7 cellular contexts compared by ENCODE assay signal in genomic region chr9:41354060-41354934, GRCh38.
DNase-seq lines count a peak whose midpoint lies in the region; ATAC-seq and TF ChIP-seq lines count a peak whose summit lies in the region.
"Not testable (repeated sequence)": the region's sequence is repeated elsewhere in the genome, so short reads cannot be mapped to it uniquely, and the experiment has no call there.

No MANE protein-coding gene starts in this region.

- H3F3A ChIP-seq in PC-3 (ENCODE audit: low read length, unreplicated experiment) = not testable (repeated sequence)

- not testable (repeated sequence) for TF ChIP-seq CTCF in GM12865 (IDR thresholded peaks at IDR 0.05; ENCODE audit: insufficient read depth, low read depth, low read length, missing control alignments); PC-3 (conservative IDR thresholded peaks at IDR 0.05; ENCODE audit: low read depth, low read length); activated CD8-positive, alpha-beta T cell treated with anti-CD3 and anti-CD28 coated beads for 36 hours (IDR thresholded peaks at IDR 0.05); fibroblast of villous mesenchyme (IDR thresholded peaks at IDR 0.05; ENCODE audit: insufficient read depth, low read depth, low read length)

- H3K36me3 ChIP-seq in PC-3 (ENCODE audit: low read depth, low read length); mucosa of rectum (ENCODE audit: control insufficient read depth in 2 of 2, insufficient read depth in 2 of 2, low read length in 2 of 2): not testable (repeated sequence)

- CTCF ChIA-PET in PC-3 (lab: Charles Lee); activated CD8-positive, alpha-beta T cell treated with anti-CD3 and anti-CD28 coated beads for 36 hours (lab: Charles Lee): not testable (repeated sequence)

- not testable (repeated sequence) for H3K4me1 Mint-ChIP-seq in activated CD8-positive, alpha-beta T cell treated with anti-CD3 and anti-CD28 coated beads for 36 hours (ENCODE audit: low read depth); activated naive CD8-positive, alpha-beta T cell treated with anti-CD3 and anti-CD28 coated beads, Interleukin-2, amount 50 U/mL, for 24 hours
- peaks cover 12% of the 10 kb centered on the region for H3K4me1 Mint-ChIP-seq in stimulated activated memory B cell treated with anti-CD40 and anti-IgM and Interleukin-4, amounts not matched to agents 10 μg/mL and 1 μg/mL and 100 μg/mL, for 72 hours

- not testable (repeated sequence) for H3K9me3 Mint-ChIP-seq in activated CD8-positive, alpha-beta T cell treated with anti-CD3 and anti-CD28 coated beads for 36 hours; activated naive CD8-positive, alpha-beta T cell treated with anti-CD3 and anti-CD28 coated beads, Interleukin-2, amount 50 U/mL, for 24 hours; stimulated activated memory B cell treated with anti-CD40 and anti-IgM and Interleukin-4, amounts not matched to agents 10 μg/mL and 1 μg/mL and 100 μg/mL, for 72 hours

- not testable (repeated sequence) for H3K4me2 ChIP-seq in PC-3 (ENCODE audit: low read length)

- DNase-seq in GM12865 (ENCODE audit: low read depth) = peak; percentile 18
- DNase-seq in PC-3; activated naive CD8-positive, alpha-beta T cell treated with anti-CD3 and anti-CD28 coated beads, Interleukin-2, amount 50 U/mL, for 24 hours; fibroblast of villous mesenchyme (ENCODE audit: low read depth): not testable (repeated sequence)
- peak; percentile 3 for DNase-seq in activated CD8-positive, alpha-beta T cell treated with anti-CD3 and anti-CD28 coated beads for 36 hours

- H3K27me3 ChIP-seq in PC-3 (ENCODE audit: low read length); mucosa of rectum (ENCODE audit: control insufficient read depth in 2 of 2, insufficient read depth in 2 of 2, low read length in 2 of 2): not testable (repeated sequence)

- not testable (repeated sequence) for H3K79me2 ChIP-seq in PC-3 (ENCODE audit: low read length)

- not testable (repeated sequence) for H3K9ac ChIP-seq in PC-3 (ENCODE audit: low read length); mucosa of rectum (ENCODE audit: low read depth in 1 of 2, low read length in 2 of 2)

- intact Hi-C loops in PC-3 (cut with micrococcal nuclease); activated CD8-positive, alpha-beta T cell treated with anti-CD3 and anti-CD28 coated beads for 36 hours (cut with micrococcal nuclease): not testable (repeated sequence)

- H3K4me3 Mint-ChIP-seq in activated CD8-positive, alpha-beta T cell treated with anti-CD3 and anti-CD28 coated beads for 36 hours = peak overlapping the region; percentile 70
- peak overlapping the region; percentile 62 for H3K4me3 Mint-ChIP-seq in activated naive CD8-positive, alpha-beta T cell treated with anti-CD3 and anti-CD28 coated beads, Interleukin-2, amount 50 U/mL, for 24 hours
- peak overlapping the region; percentile 85 for H3K4me3 Mint-ChIP-seq in stimulated activated memory B cell treated with anti-CD40 and anti-IgM and Interleukin-4, amounts not matched to agents 10 μg/mL and 1 μg/mL and 100 μg/mL, for 72 hours

- H3K4me3 ChIP-seq in GM12865 (ENCODE audit: low read depth, low read length) = peak overlapping the region; percentile 66
- H3K4me3 ChIP-seq in PC-3 (ENCODE audit: low read length) = not testable (repeated sequence)
- H3K4me3 ChIP-seq in fibroblast of villous mesenchyme (ENCODE audit: low read depth, low read length) = peak overlapping the region; percentile 12
- peak overlapping the region; percentile 46 to 56 for H3K4me3 ChIP-seq in mucosa of rectum (ENCODE audit: low read length in 2 of 2)

- ATAC-seq in PC-3; activated naive CD8-positive, alpha-beta T cell treated with anti-CD3 and anti-CD28 coated beads, Interleukin-2, amount 50 U/mL, for 24 hours; stimulated activated memory B cell treated with anti-CD40 and anti-IgM and Interleukin-4, amounts not matched to agents 10 μg/mL and 1 μg/mL and 100 μg/mL, for 72 hours: not testable (repeated sequence)
- ATAC-seq in activated CD8-positive, alpha-beta T cell treated with anti-CD3 and anti-CD28 coated beads for 36 hours = peak; percentile 30

- peak overlapping the region; percentile 30; the same call in 1 of the 2 replicates for H2AFZ ChIP-seq in PC-3 (ENCODE audit: low read length)

- not testable (repeated sequence) for H3K36me3 Mint-ChIP-seq in activated CD8-positive, alpha-beta T cell treated with anti-CD3 and anti-CD28 coated beads for 36 hours (ENCODE audit: low read depth); activated naive CD8-positive, alpha-beta T cell treated with anti-CD3 and anti-CD28 coated beads, Interleukin-2, amount 50 U/mL, for 24 hours (ENCODE audit: low read depth); stimulated activated memory B cell treated with anti-CD40 and anti-IgM and Interleukin-4, amounts not matched to agents 10 μg/mL and 1 μg/mL and 100 μg/mL, for 72 hours

- not testable (repeated sequence) for H3K9me2 ChIP-seq in PC-3 (replicated peaks; ENCODE audit: low read length)

- peak overlapping the region; percentile 77 for H3K27ac Mint-ChIP-seq in activated CD8-positive, alpha-beta T cell treated with anti-CD3 and anti-CD28 coated beads for 36 hours
- H3K27ac Mint-ChIP-seq in activated naive CD8-positive, alpha-beta T cell treated with anti-CD3 and anti-CD28 coated beads, Interleukin-2, amount 50 U/mL, for 24 hours = not testable (repeated sequence)
- H3K27ac Mint-ChIP-seq in stimulated activated memory B cell treated with anti-CD40 and anti-IgM and Interleukin-4, amounts not matched to agents 10 μg/mL and 1 μg/mL and 100 μg/mL, for 72 hours = peak overlapping the region; percentile 84

- BruUV-seq in PC-3 (replicated peaks; lab: Mats Ljungman, UMichigan) = not testable (repeated sequence)

- H3K27me3 Mint-ChIP-seq in activated CD8-positive, alpha-beta T cell treated with anti-CD3 and anti-CD28 coated beads for 36 hours; activated naive CD8-positive, alpha-beta T cell treated with anti-CD3 and anti-CD28 coated beads, Interleukin-2, amount 50 U/mL, for 24 hours; stimulated activated memory B cell treated with anti-CD40 and anti-IgM and Interleukin-4, amounts not matched to agents 10 μg/mL and 1 μg/mL and 100 μg/mL, for 72 hours: not testable (repeated sequence)

- H3K4me1 ChIP-seq in PC-3 (ENCODE audit: insufficient read depth, low read length); mucosa of rectum (ENCODE audit: control insufficient read depth in 2 of 2, insufficient read depth in 2 of 2, low read length in 2 of 2): not testable (repeated sequence)

- POLR2A ChIA-PET in PC-3 (lab: Charles Lee; ENCODE audit: unreplicated experiment); activated CD8-positive, alpha-beta T cell treated with anti-CD3 and anti-CD28 coated beads for 36 hours (lab: Charles Lee): not testable (repeated sequence)

- not testable (repeated sequence) for H3K27ac ChIP-seq in PC-3 (ENCODE audit: low read length); mucosa of rectum (ENCODE audit: low read depth in 2 of 2, low read length in 2 of 2)

- not testable (repeated sequence) for H4K20me1 ChIP-seq in PC-3 (ENCODE audit: low read length)

- not testable (repeated sequence) for H3K9me3 ChIP-seq in PC-3 (ENCODE audit: low read length); mucosa of rectum (ENCODE audit: control insufficient read depth in 2 of 2, low read length in 2 of 2)
